In the genomic region with DNA sequence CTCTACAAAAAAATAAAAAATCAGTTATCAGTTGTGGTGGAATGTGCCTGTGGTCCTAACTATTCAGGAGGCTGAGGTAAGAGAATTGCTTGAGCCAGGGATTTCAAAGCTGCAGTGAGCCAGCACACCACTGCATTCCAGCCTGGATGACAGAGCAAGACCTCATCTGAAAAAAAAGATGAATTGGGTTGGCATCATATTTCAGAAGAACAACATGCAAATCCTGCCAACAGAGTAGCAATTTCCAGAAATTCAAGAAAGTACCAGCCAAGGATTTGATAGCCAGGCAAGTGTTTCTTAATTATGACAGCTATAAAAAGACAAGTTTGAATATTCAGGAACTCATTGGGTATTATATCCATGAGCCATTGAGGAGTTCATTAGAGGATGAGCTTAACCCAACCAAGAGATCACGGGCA, we compare ENCODE assay signal across 12 cellular contexts.
DNase-seq lines count a peak whose midpoint lies in the region; ATAC-seq and TF ChIP-seq lines count a peak whose summit lies in the region.
"Had no signal": no experiment of that assay in that cellular context is flagged by ENCODE, and none has a peak within 500 bp of the region (broad histone marks: within the 10 kb centered on the region; RNA-seq: fewer than 3 reads in every experiment).

No MANE protein-coding gene starts in this region.

- H3K79me2 ChIP-seq in smooth muscle cell (ENCODE audit: low read depth), result no peaks in the 10 kb centered on the region

- no peaks in the 10 kb centered on the region for H3K27me3 Mint-ChIP-seq in activated CD4-positive, alpha-beta memory T cell treated with anti-CD3 and anti-CD28 coated beads for 36 hours
- no peaks in the 10 kb centered on the region for H3K27me3 Mint-ChIP-seq in activated CD4-positive, alpha-beta memory T cell treated with anti-CD3 and anti-CD28 coated beads, Interleukin-2, amount 10 ng/mL, durations not matched to agents 7 days and 5 days

- H3K27ac Mint-ChIP-seq in activated CD4-positive, alpha-beta memory T cell treated with anti-CD3 and anti-CD28 coated beads for 36 hours, result peak overlapping the region; percentile 42
- no peak overlapping the region for H3K27ac Mint-ChIP-seq in activated CD4-positive, alpha-beta memory T cell treated with anti-CD3 and anti-CD28 coated beads, Interleukin-2, amount 10 ng/mL, durations not matched to agents 7 days and 5 days

- H3K9me3 ChIP-seq in left ventricle myocardium inferior (replicated peaks) (no peaks in the 10 kb centered on the region), smooth muscle cell (replicated peaks; ENCODE audit: low read depth) (no peaks in the 10 kb centered on the region)
- H3K9me3 ChIP-seq: A549 had no signal

- no peaks in the 10 kb centered on the region for H3F3A ChIP-seq in smooth muscle cell (ENCODE audit: low read depth)

- peaks cover 9% of the 10 kb centered on the region for H3K36me3 Mint-ChIP-seq in activated CD4-positive, alpha-beta memory T cell treated with anti-CD3 and anti-CD28 coated beads for 36 hours
- H3K36me3 Mint-ChIP-seq in activated CD4-positive, alpha-beta memory T cell treated with anti-CD3 and anti-CD28 coated beads, Interleukin-2, amount 10 ng/mL, durations not matched to agents 7 days and 5 days (ENCODE audit: low read depth), result peaks cover 13% of the 10 kb centered on the region

- H2AFZ ChIP-seq in smooth muscle cell (ENCODE audit: low read depth), result no peak overlapping the region

- 88% methylated on average over 1 of the region's 1 CpG for WGBS in smooth muscle cell (ENCODE audit: low lambda C conversion rate)

- CTCF ChIA-PET in activated CD4-positive, alpha-beta memory T cell treated with anti-CD3 and anti-CD28 coated beads for 36 hours (lab: Charles Lee), result no interaction called here
- CTCF ChIA-PET in activated CD4-positive, alpha-beta memory T cell treated with anti-CD3 and anti-CD28 coated beads, Interleukin-2, amount 10 ng/mL, durations not matched to agents 7 days and 5 days (lab: Charles Lee), result no interaction called here

- H3K27ac ChIP-seq in left ventricle myocardium inferior (replicated peaks) (peak overlapping the region; percentile 21), smooth muscle cell (ENCODE audit: low read depth) (peak overlapping the region; percentile 66)
- H3K27ac ChIP-seq: A549 had no signal

- no peaks in the 10 kb centered on the region for H3K27me3 ChIP-seq in left ventricle myocardium inferior (ENCODE audit: low read depth)
- H3K27me3 ChIP-seq in smooth muscle cell (ENCODE audit: low read depth), result no peaks in the 10 kb centered on the region

- H3K4me3 ChIP-seq in left ventricle myocardium inferior (no peak overlapping the region), smooth muscle cell (no peak overlapping the region)
- H3K4me3 ChIP-seq: A549 had no signal

- TF ChIP-seq CTCF in left ventricle myocardium inferior (IDR thresholded peaks at IDR 0.05; ENCODE audit: borderline replicate concordance), result no peak
- no peak for TF ChIP-seq CTCF in smooth muscle cell (IDR thresholded peaks at IDR 0.05; ENCODE audit: borderline replicate concordance, insufficient read depth, poor library complexity, severe bottlenecking)

- no peaks in the 10 kb centered on the region for H3K9me3 Mint-ChIP-seq in activated CD4-positive, alpha-beta memory T cell treated with anti-CD3 and anti-CD28 coated beads for 36 hours
- no peaks in the 10 kb centered on the region for H3K9me3 Mint-ChIP-seq in activated CD4-positive, alpha-beta memory T cell treated with anti-CD3 and anti-CD28 coated beads, Interleukin-2, amount 10 ng/mL, durations not matched to agents 7 days and 5 days

- H3K9ac ChIP-seq in smooth muscle cell (ENCODE audit: low read depth), result no peak overlapping the region

- POLR2A ChIA-PET in activated CD4-positive, alpha-beta memory T cell treated with anti-CD3 and anti-CD28 coated beads for 36 hours (lab: Charles Lee), result no interaction called here
- POLR2A ChIA-PET in activated CD4-positive, alpha-beta memory T cell treated with anti-CD3 and anti-CD28 coated beads, Interleukin-2, amount 10 ng/mL, durations not matched to agents 7 days and 5 days (lab: Charles Lee), result no interaction called here

- H4K20me1 ChIP-seq in smooth muscle cell (ENCODE audit: low read depth), result no peaks in the 10 kb centered on the region

- H3K4me2 ChIP-seq in smooth muscle cell, result peak overlapping the region; percentile 40
- H3K4me2 ChIP-seq: A549 had no signal

- H3K36me3 ChIP-seq in left ventricle myocardium inferior (peaks cover 21% of the 10 kb centered on the region), smooth muscle cell (ENCODE audit: low read depth) (no peaks in the 10 kb centered on the region)

- peaks cover 3% of the 10 kb centered on the region for H3K4me1 Mint-ChIP-seq in activated CD4-positive, alpha-beta memory T cell treated with anti-CD3 and anti-CD28 coated beads for 36 hours (ENCODE audit: low read depth)
- H3K4me1 Mint-ChIP-seq in activated CD4-positive, alpha-beta memory T cell treated with anti-CD3 and anti-CD28 coated beads, Interleukin-2, amount 10 ng/mL, durations not matched to agents 7 days and 5 days, result no peaks in the 10 kb centered on the region

- H3K4me1 ChIP-seq in left ventricle myocardium inferior (peaks cover 33% of the 10 kb centered on the region), smooth muscle cell (ENCODE audit: low read depth) (peaks cover 4% of the 10 kb centered on the region)
- H3K4me1 ChIP-seq: A549 had no signal

- intact Hi-C loops in activated CD4-positive, alpha-beta memory T cell treated with anti-CD3 and anti-CD28 coated beads for 36 hours (cut with micrococcal nuclease), result no loop called here
- intact Hi-C loops in left ventricle myocardium inferior (cut with micrococcal nuclease), result no loop called here

- H3K4me3 Mint-ChIP-seq in activated CD4-positive, alpha-beta memory T cell treated with anti-CD3 and anti-CD28 coated beads for 36 hours, result no peak overlapping the region
- no peak overlapping the region for H3K4me3 Mint-ChIP-seq in activated CD4-positive, alpha-beta memory T cell treated with anti-CD3 and anti-CD28 coated beads, Interleukin-2, amount 10 ng/mL, durations not matched to agents 7 days and 5 days

- DNase-seq in activated CD4-positive, alpha-beta memory T cell treated with anti-CD3 and anti-CD28 coated beads for 36 hours, result no peak
- no peak for DNase-seq in activated CD4-positive, alpha-beta memory T cell treated with anti-CD3 and anti-CD28 coated beads, Interleukin-2, amount 10 ng/mL, durations not matched to agents 7 days and 5 days
- DNase-seq in amniotic stem cell (lab: John Stamatoyannopoulos, UW) (peak; percentile 30), left ventricle myocardium inferior (no peak), smooth muscle cell (lab: John Stamatoyannopoulos, UW; ENCODE audit: unreplicated experiment) (no peak), HPDE6-E6E7 (ENCODE audit: extremely low spot score) (no peak)
- DNase-seq: activated T-cell treated with anti-CD3 and anti-CD28 coated beads, Interleukin-2, amount 50 U/mL, for 48 hours; NCI-H2081 treated with DMSO at 0.1 percent for 48 hours had no signal

- ATAC-seq in GM21423 (IDR thresholded peaks at IDR 0.05; ENCODE audit: unreplicated experiment) (no peak), HG03025 (IDR thresholded peaks at IDR 0.05; ENCODE audit: low FRiP score, unreplicated experiment) (no peak)
- ATAC-seq: A549, esophagus mucosa had no signal
